Comparison of ENCODE assay signal across 8 cellular contexts in the genomic region with DNA sequence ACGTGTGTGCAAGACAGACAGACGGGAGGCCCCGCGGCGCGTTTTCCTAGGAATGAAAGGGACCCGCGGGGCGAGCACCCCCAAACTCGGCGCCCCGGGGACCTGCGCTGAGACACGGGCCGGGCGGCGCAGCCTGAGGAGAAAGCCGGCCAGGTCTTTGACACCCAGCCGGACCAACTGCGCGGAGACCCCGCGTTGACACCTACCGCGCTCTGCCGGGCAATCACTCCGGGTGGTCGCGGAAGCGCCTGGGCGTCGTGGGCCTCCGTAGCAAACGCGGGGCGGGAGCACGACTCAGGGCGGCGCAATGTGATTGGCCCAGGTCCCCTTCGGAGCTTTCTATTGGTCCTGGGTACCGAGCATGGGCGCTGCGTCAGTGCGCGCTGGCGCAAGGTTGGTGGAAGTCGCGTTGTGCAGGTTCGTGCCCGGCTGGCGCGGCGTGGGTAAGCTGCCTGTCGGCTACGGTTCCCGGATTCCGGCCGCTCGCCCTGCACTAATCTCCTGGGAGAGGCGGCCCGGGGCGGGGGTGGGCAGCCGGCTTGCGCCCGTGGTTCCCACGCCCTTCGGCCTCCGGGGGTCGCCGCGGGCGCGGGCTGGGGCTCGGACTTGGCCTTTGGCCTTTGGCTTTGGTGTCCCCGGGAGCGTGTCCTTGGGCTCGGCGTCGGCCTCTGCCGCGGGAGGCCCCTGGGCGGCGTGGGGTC. TPM values are rescaled to one million over a fixed set of nuclear protein-coding genes. Genes with fewer than 3 reads are reported as not detected.
A peak's percentile ranks its signal among the peaks of the same experiment; 100 is the strongest.
DNase-seq lines count a peak whose midpoint lies in the region; ATAC-seq and TF ChIP-seq lines count a peak whose summit lies in the region.

A gene with protein sequence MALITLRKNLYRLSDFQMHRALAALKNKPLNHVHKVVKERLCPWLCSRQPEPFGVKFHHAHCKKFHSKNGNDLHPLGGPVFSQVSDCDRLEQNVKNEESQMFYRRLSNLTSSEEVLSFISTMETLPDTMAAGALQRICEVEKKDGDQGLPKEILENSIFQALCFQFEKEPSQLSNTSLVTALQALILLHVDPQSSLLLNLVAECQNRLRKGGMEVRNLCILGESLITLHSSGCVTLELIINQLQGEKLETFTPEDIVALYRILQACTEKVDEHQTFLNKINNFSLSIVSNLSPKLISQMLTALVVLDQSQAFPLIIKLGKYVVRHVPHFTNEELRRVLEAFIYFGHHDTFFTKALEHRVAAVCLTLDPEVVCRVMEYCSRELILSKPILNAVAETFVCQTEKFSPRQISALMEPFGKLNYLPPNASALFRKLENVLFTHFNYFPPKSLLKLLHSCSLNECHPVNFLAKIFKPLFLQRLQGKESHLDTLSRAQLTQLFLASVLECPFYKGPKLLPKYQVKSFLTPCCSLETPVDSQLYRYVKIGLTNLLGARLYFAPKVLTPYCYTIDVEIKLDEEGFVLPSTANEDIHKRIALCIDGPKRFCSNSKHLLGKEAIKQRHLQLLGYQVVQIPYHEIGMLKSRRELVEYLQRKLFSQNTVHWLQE (minus strand): TSS at position 259 of the 701 bp plus-strand sequence. CDS start 948 bp downstream, outside the sequence.
A gene (plus strand): TSS at position 376 of the 701 bp plus-strand sequence. CDS start 1,647 bp downstream, outside the sequence.

- peak within 1 kb of the TSS; percentile 82 for H3K27ac Mint-ChIP-seq in activated naive CD8-positive, alpha-beta T cell treated with anti-CD3 and anti-CD28 coated beads, Interleukin-2, amount 10 ng/mL, durations not matched to agents 7 days and 5 days

- peak within 1 kb of the TSS; percentile 92 for H3K4me3 Mint-ChIP-seq in activated naive CD8-positive, alpha-beta T cell treated with anti-CD3 and anti-CD28 coated beads, Interleukin-2, amount 10 ng/mL, durations not matched to agents 7 days and 5 days

- DNase-seq in NCI-H128 (lab: John Stamatoyannopoulos, UW; ENCODE audit: unreplicated experiment), result peak; percentile 91
- DNase-seq in activated naive CD8-positive, alpha-beta T cell treated with anti-CD3 and anti-CD28 coated beads, Interleukin-2, amount 10 ng/mL, durations not matched to agents 7 days and 5 days, result peak; percentile 89
- peak; percentile 96 for DNase-seq in Right ventricle myocardium inferior (ENCODE audit: missing footprints)
- DNase-seq in tibial nerve (ENCODE audit: low spot score in 2 of 2), result peak; percentile 86 to 91

- intact Hi-C loops in Right ventricle myocardium inferior (cut with DNase I), result no loop called here

- TF ChIP-seq CTCF in SU-DHL-6 (IDR thresholded peaks at IDR 0.05; ENCODE audit: insufficient read depth, low read length, poor library complexity, severe bottlenecking) (no peak), parathyroid adenoma (IDR thresholded peaks at IDR 0.05) (no peak), tibial nerve (IDR thresholded peaks at IDR 0.05) (peak in 1 of 5 experiments; percentile 56)

- H3K9me3 ChIP-seq in SU-DHL-6 (ENCODE audit: insufficient read depth, low read length) (no peaks in the 10 kb centered on the region), parathyroid adenoma (ENCODE audit: control insufficient read depth, low read length) (no peaks in the 10 kb centered on the region), tibial nerve (no peaks in the 10 kb centered on the region)

- POLR2A ChIA-PET in activated naive CD8-positive, alpha-beta T cell treated with anti-CD3 and anti-CD28 coated beads, Interleukin-2, amount 10 ng/mL, durations not matched to agents 7 days and 5 days (lab: Charles Lee), result interaction anchor here (1.0 to 1.8 kb wide), 7 partner anchors 9 to 19 kb away, joined by 3 to 11 read pairs (median 3); no protein-coding TSS in a partner anchor

- H3K36me3 ChIP-seq in SU-DHL-6 (ENCODE audit: low read length), result peaks cover 10% of the 10 kb centered on the region; the same call in 1 of the 2 replicates
- H3K36me3 ChIP-seq in parathyroid adenoma (ENCODE audit: control insufficient read depth, insufficient read depth, low read length), result no peaks in the 10 kb centered on the region
- H3K36me3 ChIP-seq in tibial nerve, result peaks cover 0 to 23% (median 0%) of the 10 kb centered on the region in 3 donors

- H3K27ac ChIP-seq in SU-DHL-6 (ENCODE audit: low read depth, low read length) (peak within 1 kb of the TSS; percentile 33; the same call in 1 of the 2 replicates), parathyroid adenoma (peak within 1 kb of the TSS; percentile 39), tibial nerve (peak within 1 kb of the TSS; percentile 78 to 90 (median 83))

- peak; percentile 22 to 71 for TF ChIP-seq EP300 in tibial nerve (IDR thresholded peaks at IDR 0.05)

- H3K4me3 ChIP-seq in SU-DHL-6 (ENCODE audit: insufficient read depth, low read length, poor library complexity, severe bottlenecking) (peak within 1 kb of the TSS; percentile 89), parathyroid adenoma (ENCODE audit: low read depth, low read length) (peak within 1 kb of the TSS; percentile 83), tibial nerve (peak within 1 kb of the TSS; percentile 77 to 100 (median 94))

- H3K4me1 ChIP-seq in parathyroid adenoma (no peaks in the 10 kb centered on the region), tibial nerve (peaks cover 0 to 63% (median 10%) of the 10 kb centered on the region in 4 donors)

- TF ChIP-seq POLR2A in GM10847 (IDR thresholded peaks at IDR 0.05; ENCODE audit: extremely low read depth, insufficient read length) (peak; percentile 87), tibial nerve (IDR thresholded peaks at IDR 0.05) (peak; percentile 13 to 59)

- no peaks in the 10 kb centered on the region for H3K9me2 ChIP-seq in SU-DHL-6 (replicated peaks; ENCODE audit: insufficient read depth, low read length)

- H2AFZ ChIP-seq in SU-DHL-6 (ENCODE audit: low read depth, low read length, severe bottlenecking), result peak within 1 kb of the TSS; percentile 95
- H2AFZ ChIP-seq in parathyroid adenoma, result peak within 1 kb of the TSS; percentile 62

- H3K4me2 ChIP-seq in SU-DHL-6 (ENCODE audit: low read depth, low read length, poor library complexity, severe bottlenecking), result peak within 1 kb of the TSS; percentile 87
- H3K4me2 ChIP-seq in parathyroid adenoma (ENCODE audit: low read length), result peak within 1 kb of the TSS; percentile 79

- H3K27me3 ChIP-seq in SU-DHL-6 (ENCODE audit: low read length) (no peaks in the 10 kb centered on the region), parathyroid adenoma (ENCODE audit: control insufficient read depth, insufficient read depth, low read length) (no peaks in the 10 kb centered on the region), tibial nerve (no peaks in the 10 kb centered on the region)

- H3F3A ChIP-seq in SU-DHL-6 (ENCODE audit: insufficient read depth), result no peaks in the 10 kb centered on the region

- H3K36me3 Mint-ChIP-seq in activated naive CD8-positive, alpha-beta T cell treated with anti-CD3 and anti-CD28 coated beads, Interleukin-2, amount 10 ng/mL, durations not matched to agents 7 days and 5 days, result peaks cover 24% of the 10 kb centered on the region

- peaks cover 57% of the 10 kb centered on the region for H3K4me1 Mint-ChIP-seq in activated naive CD8-positive, alpha-beta T cell treated with anti-CD3 and anti-CD28 coated beads, Interleukin-2, amount 10 ng/mL, durations not matched to agents 7 days and 5 days

- whole genome bisulfite sequencing in tibial nerve, 2 donors, result 0 to 1% methylated on average over 25 to 28 of the region's 83 CpGs

- H3K27me3 Mint-ChIP-seq in activated naive CD8-positive, alpha-beta T cell treated with anti-CD3 and anti-CD28 coated beads, Interleukin-2, amount 10 ng/mL, durations not matched to agents 7 days and 5 days, result no peaks in the 10 kb centered on the region

- H3K9me3 Mint-ChIP-seq in activated naive CD8-positive, alpha-beta T cell treated with anti-CD3 and anti-CD28 coated beads, Interleukin-2, amount 10 ng/mL, durations not matched to agents 7 days and 5 days, result no peaks in the 10 kb centered on the region

- H4K20me1 ChIP-seq in SU-DHL-6 (ENCODE audit: low read depth, low read length), result peaks cover 14% of the 10 kb centered on the region; the same call in 1 of the 2 replicates

- peaks cover 82% of the 10 kb centered on the region for H3K79me2 ChIP-seq in SU-DHL-6 (ENCODE audit: insufficient read depth, low read length)
- H3K79me2 ChIP-seq in parathyroid adenoma, result peaks cover 8% of the 10 kb centered on the region

- H3K9ac ChIP-seq in SU-DHL-6 (ENCODE audit: low read length) (peak within 1 kb of the TSS; percentile 80), parathyroid adenoma (peak within 1 kb of the TSS; percentile 25)

- ATAC-seq in HG02678 (IDR thresholded peaks at IDR 0.05; ENCODE audit: unreplicated experiment) (peak; percentile 96), Right ventricle myocardium inferior (peak; percentile 100)
- peak; percentile 100 for ATAC-seq in activated naive CD8-positive, alpha-beta T cell treated with anti-CD3 and anti-CD28 coated beads, Interleukin-2, amount 10 ng/mL, durations not matched to agents 7 days and 5 days (ENCODE audit: low read depth)

RNA-seq across cellular contexts. Expression of the first gene that starts in this region (rescaled TPM):
- total RNA-seq in activated naive CD8-positive, alpha-beta T cell treated with anti-CD3 and anti-CD28 coated beads, Interleukin-2, amount 10 ng/mL, durations not matched to agents 7 days and 5 days, result 10 to 100 TPM; 11.9 to 14.8 TPM
- 7.9 TPM for total RNA-seq in Right ventricle myocardium inferior
- 10 to 100 TPM in 1 of 4 donors, 1 to 10 TPM in 3; 4.7 to 16.0 (median 8.2) TPM for total RNA-seq in tibial nerve

RNA-seq across cellular contexts. Expression of the second gene that starts in this region (rescaled TPM):
- 10 to 100 TPM; 56.3 to 57.0 TPM for total RNA-seq in activated naive CD8-positive, alpha-beta T cell treated with anti-CD3 and anti-CD28 coated beads, Interleukin-2, amount 10 ng/mL, durations not matched to agents 7 days and 5 days
- total RNA-seq in Right ventricle myocardium inferior (32.2 TPM), tibial nerve (10 to 100 TPM; 34.3 to 48.0 (median 41.8) TPM)

Comparison
In these comparisons a context has a peak if more than half of its experiments do, and no peak if none do; other contexts are left out.
1. Peak in every context shown above with its lines: DNase-seq, ATAC-seq, H3K4me3 ChIP-seq and H3K27ac ChIP-seq.
2. H3K27ac ChIP-seq: peak in every context shown above with its lines; median percentile 83 in tibial nerve; 39 in parathyroid adenoma; 33 in SU-DHL-6.